Comparison of ENCODE assay signal across 17 cellular contexts in genomic region chr7:124310934-124311390, GRCh38.
"Had no signal": no experiment of that assay in that cellular context is flagged by ENCODE, and none has a peak within 500 bp of the region (broad histone marks: within the 10 kb centered on the region; RNA-seq: fewer than 3 reads in every experiment).

No MANE protein-coding gene starts in this region.

- DNase-seq: activated B cell treated with CpG ODN at 0.5 μM for 24 hours; activated CD4-positive, alpha-beta T cell treated with anti-CD3 and anti-CD28 coated beads, Interleukin-2, amount 10 ng/mL, durations not matched to agents 24 days and 14 days; activated gamma-delta T cell; effector CD4-positive, alpha-beta T cell; midbrain; nucleus accumbens; retina; stimulated activated CD4-positive, alpha-beta T cell treated with anti-CD3 and anti-CD28 coated beads, Interleukin-1b, Interleukin-23, amount 100 ng/mL, for 48 hours; stimulated activated CD8-positive, alpha-beta memory T cell treated with anti-CD3 and anti-CD28 coated beads, Interleukin-4, amount 100 ng/mL, for 48 hours; stimulated activated naive CD4-positive, alpha-beta T cell; SW 1271; T-helper 2 cell; thyroid gland had no signal

- H3K9me3 ChIP-seq: esophagus muscularis mucosa, thyroid gland had no signal

- H3K27ac Mint-ChIP-seq: activated B cell treated with CpG ODN at 0.5 μM for 24 hours; activated CD4-positive, alpha-beta T cell treated with anti-CD3 and anti-CD28 coated beads, Interleukin-2, amount 10 ng/mL, durations not matched to agents 24 days and 14 days; activated naive CD4-positive, alpha-beta T cell treated with anti-CD3 and anti-CD28 coated beads, Interleukin-2, amount 50 U/mL, for 24 hours; nephron had no signal

- H3K36me3 ChIP-seq: esophagus muscularis mucosa, thyroid gland had no signal

- H3K4me3 ChIP-seq: esophagus muscularis mucosa, thyroid gland had no signal

- H3K27me3 Mint-ChIP-seq: activated B cell treated with CpG ODN at 0.5 μM for 24 hours; activated CD4-positive, alpha-beta T cell treated with anti-CD3 and anti-CD28 coated beads, Interleukin-2, amount 10 ng/mL, durations not matched to agents 24 days and 14 days; activated naive CD4-positive, alpha-beta T cell treated with anti-CD3 and anti-CD28 coated beads, Interleukin-2, amount 50 U/mL, for 24 hours had no signal

- H3K27me3 ChIP-seq: esophagus muscularis mucosa, thyroid gland had no signal

- H3K4me1 ChIP-seq: esophagus muscularis mucosa, thyroid gland had no signal

- H3K4me3 Mint-ChIP-seq: activated B cell treated with CpG ODN at 0.5 μM for 24 hours; activated CD4-positive, alpha-beta T cell treated with anti-CD3 and anti-CD28 coated beads, Interleukin-2, amount 10 ng/mL, durations not matched to agents 24 days and 14 days; activated naive CD4-positive, alpha-beta T cell treated with anti-CD3 and anti-CD28 coated beads, Interleukin-2, amount 50 U/mL, for 24 hours; nephron had no signal

- FAIRE-seq: TTC549 had no signal

- H3K36me3 Mint-ChIP-seq: activated naive CD4-positive, alpha-beta T cell treated with anti-CD3 and anti-CD28 coated beads, Interleukin-2, amount 50 U/mL, for 24 hours had no signal

- H3K9me3 Mint-ChIP-seq: activated CD4-positive, alpha-beta T cell treated with anti-CD3 and anti-CD28 coated beads, Interleukin-2, amount 10 ng/mL, durations not matched to agents 24 days and 14 days; activated naive CD4-positive, alpha-beta T cell treated with anti-CD3 and anti-CD28 coated beads, Interleukin-2, amount 50 U/mL, for 24 hours; nephron had no signal

- H3K27ac ChIP-seq: esophagus muscularis mucosa, thyroid gland had no signal

- H3K4me1 Mint-ChIP-seq: activated B cell treated with CpG ODN at 0.5 μM for 24 hours; activated CD4-positive, alpha-beta T cell treated with anti-CD3 and anti-CD28 coated beads, Interleukin-2, amount 10 ng/mL, durations not matched to agents 24 days and 14 days; activated naive CD4-positive, alpha-beta T cell treated with anti-CD3 and anti-CD28 coated beads, Interleukin-2, amount 50 U/mL, for 24 hours; nephron had no signal
